In genomic region chr2:217539126-217539525, GRCh38 we compare ENCODE assay signal across 27 cellular contexts.
"Had no signal": no experiment of that assay in that cellular context is flagged by ENCODE, and none has a peak within 500 bp of the region (broad histone marks: within the 10 kb centered on the region; RNA-seq: fewer than 3 reads in every experiment).

No MANE protein-coding gene starts in this region.

- H3K9me3 ChIP-seq: esophagus muscularis mucosa, heart right ventricle, lower lobe of right lung, ovary, psoas muscle, sigmoid colon, stomach, testis, transverse colon, upper lobe of right lung, uterus had no signal

- H3K4me1 Mint-ChIP-seq: natural killer cell; stimulated activated effector memory CD8-positive, alpha-beta T cell treated with anti-CD3 and anti-CD28 coated beads, Interleukin-12 subunit alpha, Interleukin-12 subunit beta, amount 100 ng/mL, for 72 hours had no signal

- H3K27ac Mint-ChIP-seq: natural killer cell; stimulated activated effector memory CD8-positive, alpha-beta T cell treated with anti-CD3 and anti-CD28 coated beads, Interleukin-12 subunit alpha, Interleukin-12 subunit beta, amount 100 ng/mL, for 72 hours had no signal

- H3K27ac ChIP-seq: coronary artery, esophagus muscularis mucosa, foreskin keratinocyte, heart right ventricle, lower lobe of right lung, ovary, psoas muscle, sigmoid colon, stomach, testis, transverse colon, upper lobe of right lung, uterus had no signal

- DNase-seq: dermis blood vessel endothelial cell; effector memory CD4-positive, alpha-beta T cell; foreskin keratinocyte; glutamatergic neuron; heart right ventricle; hippocampal formation; left colon; left ventricle myocardium superior; lower lobe of right lung; natural killer cell; nucleus accumbens; ovary; posterior cingulate gyrus; psoas muscle; right cardiac atrium; sigmoid colon; stimulated activated CD4-positive, alpha-beta T cell treated with anti-CD3 and anti-CD28 coated beads, Interleukin-2, amount 100 ng/mL, for 24 hours; stimulated activated CD4-positive, alpha-beta T cell treated with anti-CD3 and anti-CD28 coated beads, Interleukin-4, amount 100 ng/mL, for 24 hours; stimulated activated naive CD4-positive, alpha-beta T cell treated with Interleukin-2 at 50 U/mL for 16 hours; stomach; testis; transverse colon; upper lobe of right lung; uterus had no signal

- H3K4me1 ChIP-seq: foreskin keratinocyte, lower lobe of right lung, psoas muscle, testis, transverse colon, upper lobe of right lung, uterus had no signal

- H3K36me3 ChIP-seq: esophagus muscularis mucosa, heart right ventricle, lower lobe of right lung, ovary, sigmoid colon, stomach, transverse colon, upper lobe of right lung, uterus had no signal

- H3K36me3 Mint-ChIP-seq: stimulated activated effector memory CD8-positive, alpha-beta T cell treated with anti-CD3 and anti-CD28 coated beads, Interleukin-12 subunit alpha, Interleukin-12 subunit beta, amount 100 ng/mL, for 72 hours had no signal

- H3K27me3 ChIP-seq: esophagus muscularis mucosa, heart right ventricle, ovary, sigmoid colon, stomach, testis, transverse colon, upper lobe of right lung, uterus had no signal

- H3K4me3 ChIP-seq: coronary artery, esophagus muscularis mucosa, heart right ventricle, lower lobe of right lung, ovary, psoas muscle, sigmoid colon, stomach, testis, transverse colon, upper lobe of right lung, uterus had no signal

- H3K4me3 Mint-ChIP-seq: natural killer cell; stimulated activated effector memory CD8-positive, alpha-beta T cell treated with anti-CD3 and anti-CD28 coated beads, Interleukin-12 subunit alpha, Interleukin-12 subunit beta, amount 100 ng/mL, for 72 hours had no signal
